Comparison of ENCODE assay signal across 21 cellular contexts in genomic region chrX:8548446-8548845, GRCh38.
"Had no signal": no experiment of that assay in that cellular context is flagged by ENCODE, and none has a peak within 500 bp of the region (broad histone marks: within the 10 kb centered on the region; RNA-seq: fewer than 3 reads in every experiment).

No MANE protein-coding gene starts in this region.

- H3K9me3 ChIP-seq: MG63, SK-N-SH had no signal

- H3K27me3 ChIP-seq: MG63 had no signal

- DNase-seq: KBM-7, MG63, NCI-H1092, NCI-H1105 treated with DMSO at 0.1 percent for 48 hours, NCI-H1417 treated with DMSO at 0.1 percent for 48 hours, NCI-H146, NCI-H1694 treated with DMSO at 0.1 percent for 48 hours, NCI-H2029, NCI-H2081 treated with DMSO at 0.1 percent for 48 hours, NCI-H2171, NCI-H226, NCI-H446, NCI-H510A, NCI-H524 treated with DMSO at 0.1 percent for 48 hours, NCI-H69, NCI-H774, PC-3, SHP77, SK-N-SH had no signal

- H3K4me3 ChIP-seq: MG63 had no signal

- H3K4me2 ChIP-seq: SK-N-SH had no signal

- H3K27ac ChIP-seq: RWPE1 had no signal

- H3K9ac ChIP-seq: SK-N-SH had no signal

- H3K36me3 ChIP-seq: MG63 had no signal

- ATAC-seq: Panc1, PC-3 had no signal
